ENCODE assay signal across 1 cellular context in the genomic region with DNA sequence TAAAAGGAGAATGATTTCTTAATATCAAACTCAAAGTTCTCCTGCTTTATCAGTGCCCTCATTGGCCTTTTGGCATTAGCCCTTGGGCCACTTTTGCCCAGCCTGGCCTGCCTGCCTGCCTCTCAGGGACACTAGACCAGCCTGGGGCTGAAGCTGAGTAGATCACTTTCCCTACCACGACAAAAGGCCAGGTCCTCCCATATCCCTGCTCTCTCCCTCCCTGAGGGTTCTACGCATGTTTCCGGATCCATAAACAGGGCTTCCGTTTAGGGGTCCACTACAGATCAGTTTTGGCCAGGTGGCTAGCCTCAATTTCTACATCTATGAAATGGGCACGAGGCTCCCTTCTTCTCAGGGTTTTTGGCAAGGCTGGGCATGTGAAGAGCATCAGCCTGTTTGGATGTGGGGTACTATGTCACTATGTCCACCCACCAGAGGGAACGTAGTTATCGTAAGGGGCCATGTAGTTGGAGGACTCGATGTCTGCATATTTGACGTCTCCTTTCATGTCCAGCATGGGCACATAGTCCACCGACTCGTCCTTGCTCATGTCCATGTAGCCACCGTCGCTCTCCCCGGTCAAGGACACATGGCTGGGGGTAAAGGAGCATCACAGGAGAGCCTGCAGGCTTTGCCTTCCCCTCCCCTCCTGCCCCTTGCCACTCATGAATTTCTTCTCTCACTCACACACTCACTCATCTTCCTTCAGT.
A peak's percentile ranks its signal among the peaks of the same experiment; 100 is the strongest.
TF ChIP-seq lines count a peak whose summit lies in the region.

No MANE protein-coding gene starts in this region.

TF ChIP-seq in K562, 482 proteins besides CTCF, POLR2A, EP300 and RAD21:
- peak; percentile 68 for TF ChIP-seq BCOR (IDR thresholded peaks at IDR 0.05)
- TF ChIP-seq RBM25 (IDR thresholded peaks at IDR 0.05; ENCODE audit: low read depth, low read length, severe bottlenecking), result peak; percentile 64
- TF ChIP-seq, protein P1, sequence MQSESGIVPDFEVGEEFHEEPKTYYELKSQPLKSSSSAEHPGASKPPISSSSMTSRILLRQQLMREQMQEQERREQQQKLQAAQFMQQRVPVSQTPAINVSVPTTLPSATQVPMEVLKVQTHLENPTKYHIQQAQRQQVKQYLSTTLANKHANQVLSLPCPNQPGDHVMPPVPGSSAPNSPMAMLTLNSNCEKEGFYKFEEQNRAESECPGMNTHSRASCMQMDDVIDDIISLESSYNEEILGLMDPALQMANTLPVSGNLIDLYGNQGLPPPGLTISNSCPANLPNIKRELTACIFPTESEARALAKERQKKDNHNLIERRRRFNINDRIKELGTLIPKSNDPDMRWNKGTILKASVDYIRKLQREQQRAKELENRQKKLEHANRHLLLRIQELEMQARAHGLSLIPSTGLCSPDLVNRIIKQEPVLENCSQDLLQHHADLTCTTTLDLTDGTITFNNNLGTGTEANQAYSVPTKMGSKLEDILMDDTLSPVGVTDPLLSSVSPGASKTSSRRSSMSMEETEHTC (IDR thresholded peaks at IDR 0.05), result no peak
- 0 out of 4 replicates have a peak, but pooled peaks of 1 of the 2 experiments have one; percentile 17 for TF ChIP-seq KDM1A (IDR thresholded peaks at IDR 0.05)
